Comparison of ENCODE assay signal across 7 cellular contexts in the genomic region with DNA sequence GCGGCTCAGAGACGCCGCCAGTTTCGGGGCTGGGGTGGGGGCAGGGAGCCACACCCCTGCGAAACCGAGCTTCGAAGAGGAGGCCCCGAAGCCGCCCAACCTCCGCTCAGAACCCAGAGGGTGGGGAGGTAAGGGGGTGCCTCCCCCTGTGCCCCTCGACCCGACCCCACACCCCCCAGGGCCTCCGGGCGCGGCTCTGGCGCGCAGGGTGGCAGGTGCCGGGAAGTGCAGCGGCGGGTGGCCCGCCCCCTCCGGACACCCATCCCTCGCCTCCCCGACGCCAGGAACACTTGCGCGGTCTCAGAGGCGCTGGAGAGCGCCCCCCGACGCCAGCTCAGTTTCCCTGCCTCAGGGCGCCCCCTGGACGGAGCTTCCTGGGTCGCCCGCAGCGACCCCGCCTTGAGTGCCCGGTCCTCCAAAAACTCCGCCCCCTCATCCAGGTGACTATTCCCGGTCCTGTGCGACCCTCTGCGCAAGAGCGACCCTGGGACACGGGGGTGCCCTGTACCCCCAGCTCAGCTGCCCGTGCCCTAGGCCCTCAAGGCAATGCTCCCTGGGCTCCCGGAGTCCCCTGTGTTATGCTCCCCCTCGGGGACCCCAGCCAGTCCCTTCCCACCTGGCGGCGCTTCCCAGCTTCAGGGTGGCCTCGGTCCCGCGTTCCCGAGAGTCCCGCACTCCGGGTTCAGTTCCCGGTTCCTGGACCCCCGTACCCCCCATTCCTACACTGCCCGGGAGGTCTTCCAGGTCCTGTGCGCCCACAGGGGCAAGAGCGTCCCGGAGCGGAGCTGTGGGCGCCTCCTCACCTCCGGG.
DNase-seq lines count a peak whose midpoint lies in the region; TF ChIP-seq lines count a peak whose summit lies in the region.

No MANE protein-coding gene starts in this region.

- no peaks in the 10 kb centered on the region for H3K36me3 ChIP-seq in effector memory CD4-positive, alpha-beta T cell (ENCODE audit: control insufficient read depth, insufficient read depth, low read length)
- H3K36me3 ChIP-seq in muscle layer of colon (ENCODE audit: insufficient read depth, low read length): no peaks in the 10 kb centered on the region

- no peaks in the 10 kb centered on the region for H3K27me3 ChIP-seq in effector memory CD4-positive, alpha-beta T cell (replicated peaks; ENCODE audit: control insufficient read depth, insufficient read depth, low read length, poor library complexity, severe bottlenecking)
- peaks cover 0 to 25% of the 10 kb centered on the region in 2 donors for H3K27me3 ChIP-seq in muscle layer of colon (ENCODE audit: control insufficient read depth in 1 of 2, insufficient read depth in 2 of 2, low read length in 2 of 2)

- H3K9ac ChIP-seq in muscle layer of colon (ENCODE audit: low read length): no peak overlapping the region

- H3K4me1 ChIP-seq in effector memory CD4-positive, alpha-beta T cell (ENCODE audit: control insufficient read depth, insufficient read depth, low read length, poor library complexity, severe bottlenecking): peaks cover 7% of the 10 kb centered on the region
- peaks cover 10% of the 10 kb centered on the region for H3K4me1 ChIP-seq in muscle layer of colon (ENCODE audit: insufficient read depth, low read length)

- peak overlapping the region; percentile 26 for H3K4me3 ChIP-seq in effector memory CD4-positive, alpha-beta T cell (ENCODE audit: insufficient read depth, low read depth, low read length, poor library complexity, severe bottlenecking)
- peak overlapping the region; percentile 7 to 55 for H3K4me3 ChIP-seq in muscle layer of colon (ENCODE audit: low read depth in 1 of 2, low read length in 2 of 2)

- peak; percentile 65 for DNase-seq in NCI-H226
- no peak for DNase-seq in effector memory CD4-positive, alpha-beta T cell
- DNase-seq in nucleus accumbens (lab: John Stamatoyannopoulos, UW): no peak
- DNase-seq in NCI-H524 treated with DMSO at 0.1 percent for 48 hours (lab: John Stamatoyannopoulos, UW): no peak
- no peak for DNase-seq in effector CD4-positive, alpha-beta T cell

- H3K9me3 ChIP-seq in effector memory CD4-positive, alpha-beta T cell (ENCODE audit: control insufficient read depth, low read length): no peaks in the 10 kb centered on the region
- H3K9me3 ChIP-seq in muscle layer of colon (ENCODE audit: low read length): no peaks in the 10 kb centered on the region

- no peak overlapping the region for H3K27ac ChIP-seq in effector memory CD4-positive, alpha-beta T cell (ENCODE audit: insufficient read depth, low read length, poor library complexity, severe bottlenecking)
- no peak overlapping the region for H3K27ac ChIP-seq in muscle layer of colon (ENCODE audit: low read depth, low read length)

- peak; percentile 22 for TF ChIP-seq CTCF in GM12873 (IDR thresholded peaks at IDR 0.05; ENCODE audit: insufficient read depth, low read depth, low read length, missing control alignments)
